25 cellular contexts compared by ENCODE assay signal in genomic region chr14:103894034-103894722, GRCh38. TPM values are rescaled to one million over a fixed set of nuclear protein-coding genes. Genes with fewer than 3 reads are reported as not detected.
DNase-seq lines count a peak whose midpoint lies in the region; ATAC-seq, FAIRE-seq and TF ChIP-seq lines count a peak whose summit lies in the region.
"Had no signal": no experiment of that assay in that cellular context is flagged by ENCODE, and none has a peak within 500 bp of the region (broad histone marks: within the 10 kb centered on the region; RNA-seq: fewer than 3 reads in every experiment).

No MANE protein-coding gene starts in this region.

- H3K36me3 ChIP-seq in kidney (ENCODE audit: control insufficient read depth in 1 of 2, insufficient read depth in 2 of 2, low read length in 2 of 2) = no peaks in the 10 kb centered on the region
- H3K36me3 ChIP-seq in mucosa of stomach (ENCODE audit: control insufficient read depth, insufficient read depth, low read length) = no peaks in the 10 kb centered on the region
- H3K36me3 ChIP-seq in transverse colon = no peaks in the 10 kb centered on the region
- H3K36me3 ChIP-seq: BE2C had no signal

- no peak for TF ChIP-seq EP300 in transverse colon (IDR thresholded peaks at IDR 0.05; ENCODE audit: low read depth)

- intact Hi-C loops in Right ventricle myocardium inferior (cut with DNase I) = no loop called here
- intact Hi-C loops in left ventricle myocardium superior (cut with micrococcal nuclease) = no loop called here
- intact Hi-C loops in kidney (cut with DNase I) = no loop called here
- intact Hi-C loops in transverse colon (cut with DNase I; ENCODE audit: low total_unique reads) = no loop called here
- intact Hi-C loops in activated CD4-positive, alpha-beta T cell treated with anti-CD3 and anti-CD28 coated beads, Interleukin-2, amount 10 ng/mL, durations not matched to agents 24 days and 14 days (cut with micrococcal nuclease) = no loop called here

- no peak overlapping the region for H3K27ac ChIP-seq in kidney (ENCODE audit: low read depth in 2 of 2, low read length in 2 of 2)
- H3K27ac ChIP-seq in transverse colon = peak overlapping the region; percentile 42 to 67 (median 60)

- no peak overlapping the region for H3K4me3 ChIP-seq in kidney (ENCODE audit: low read length in 2 of 2)
- H3K4me3 ChIP-seq in mucosa of stomach (ENCODE audit: low read length) = no peak overlapping the region
- H3K4me3 ChIP-seq in transverse colon = no peak overlapping the region

- no peak for TF ChIP-seq CTCF in kidney (IDR thresholded peaks at IDR 0.05; ENCODE audit: borderline replicate concordance, extremely low read depth, insufficient read depth)
- TF ChIP-seq CTCF in transverse colon (IDR thresholded peaks at IDR 0.05) = no peak

- H3K27me3 ChIP-seq in mucosa of stomach (ENCODE audit: control insufficient read depth, insufficient read depth, low read length) = no peaks in the 10 kb centered on the region
- H3K27me3 ChIP-seq in transverse colon = no peaks in the 10 kb centered on the region
- H3K27me3 ChIP-seq: BE2C had no signal

- peak; percentile 56 for DNase-seq in Right ventricle myocardium inferior (ENCODE audit: missing footprints)
- DNase-seq in left ventricle myocardium superior = no peak
- peak; percentile 90 for DNase-seq in kidney
- DNase-seq in transverse colon = no peak
- no peak for DNase-seq in cortex of kidney (lab: John Stamatoyannopoulos, UW)
- no peak for DNase-seq in activated CD4-positive, alpha-beta T cell treated with anti-CD3 and anti-CD28 coated beads, Interleukin-2, amount 10 ng/mL, durations not matched to agents 24 days and 14 days
- no peak for DNase-seq in effector CD8-positive, alpha-beta T cell (lab: John Stamatoyannopoulos, UW)
- DNase-seq: 8988T; BE2C; CD8-positive, alpha-beta T cell; DND-41; GDM1; GOT3; HFFc6; NCI-H1048; NCI-H1436 treated with DMSO at 0.1 percent for 48 hours; NCI-H2029 treated with DMSO at 0.1 percent for 48 hours; NCI-H2171 treated with DMSO at 0.1 percent for 48 hours; NCI-H446 treated with DMSO at 0.1 percent for 48 hours; NCI-H748 treated with DMSO at 0.1 percent for 48 hours; OCI-M1; RPMI8226 had no signal

- H3K9ac ChIP-seq in kidney (ENCODE audit: low read length in 2 of 2) (no peak overlapping the region), mucosa of stomach (ENCODE audit: low read length) (peak overlapping the region; percentile 13)

- ATAC-seq in Right ventricle myocardium inferior = no peak
- ATAC-seq in left ventricle myocardium superior = no peak
- ATAC-seq: CD8-positive, alpha-beta T cell had no signal

- in situ Hi-C loops in transverse colon (cut with MboI; ENCODE audit: low pct_ligation_motif_present in 1 of 4, low pct_unique_long_range_greater_than_20kb in 1 of 4, low sequenced_read_pairs in 3 of 4) = no loop called here

- H3K36me3 Mint-ChIP-seq in activated CD4-positive, alpha-beta T cell treated with anti-CD3 and anti-CD28 coated beads, Interleukin-2, amount 10 ng/mL, durations not matched to agents 24 days and 14 days (ENCODE audit: low read depth) = no peaks in the 10 kb centered on the region
- H3K36me3 Mint-ChIP-seq: CD8-positive, alpha-beta T cell had no signal

- H3K9me3 ChIP-seq in kidney (ENCODE audit: control insufficient read depth in 1 of 2, low read length in 2 of 2) (no peaks in the 10 kb centered on the region), mucosa of stomach (ENCODE audit: control insufficient read depth, low read length) (no peaks in the 10 kb centered on the region), transverse colon (no peaks in the 10 kb centered on the region)
- H3K9me3 ChIP-seq: BE2C had no signal

- no peak for FAIRE-seq in kidney (lab: Jason Lieb, UNC)
- FAIRE-seq: GM12891 had no signal

- H3K4me1 Mint-ChIP-seq in activated CD4-positive, alpha-beta T cell treated with anti-CD3 and anti-CD28 coated beads, Interleukin-2, amount 10 ng/mL, durations not matched to agents 24 days and 14 days = no peaks in the 10 kb centered on the region

- 53% methylated on average over 23 of the region's 26 CpGs; no CpG with 5 or more reads in 1 of the 2 donors for WGBS in transverse colon (ENCODE audit: low coverage in 1 of 2), 2 donors

- TF ChIP-seq POLR2A in transverse colon (IDR thresholded peaks at IDR 0.05) = no peak

- H3K9me3 Mint-ChIP-seq in activated CD4-positive, alpha-beta T cell treated with anti-CD3 and anti-CD28 coated beads, Interleukin-2, amount 10 ng/mL, durations not matched to agents 24 days and 14 days = no peaks in the 10 kb centered on the region
- H3K9me3 Mint-ChIP-seq: CD8-positive, alpha-beta T cell had no signal

- no peak overlapping the region for H3K27ac Mint-ChIP-seq in activated CD4-positive, alpha-beta T cell treated with anti-CD3 and anti-CD28 coated beads, Interleukin-2, amount 10 ng/mL, durations not matched to agents 24 days and 14 days
- H3K27ac Mint-ChIP-seq: CD8-positive, alpha-beta T cell; HFFc6 had no signal

- no peaks in the 10 kb centered on the region for H3K27me3 Mint-ChIP-seq in activated CD4-positive, alpha-beta T cell treated with anti-CD3 and anti-CD28 coated beads, Interleukin-2, amount 10 ng/mL, durations not matched to agents 24 days and 14 days

- peaks cover 21 to 35% of the 10 kb centered on the region in 2 donors for H3K4me1 ChIP-seq in kidney (ENCODE audit: control insufficient read depth in 1 of 2, insufficient read depth in 1 of 2, low read depth in 1 of 2, low read length in 2 of 2)
- H3K4me1 ChIP-seq in mucosa of stomach (ENCODE audit: control insufficient read depth, insufficient read depth, low read length) = peaks cover 79% of the 10 kb centered on the region
- H3K4me1 ChIP-seq in transverse colon = peaks cover 22 to 73% (median 52%) of the 10 kb centered on the region in 4 donors

- no peak overlapping the region for H3K4me3 Mint-ChIP-seq in activated CD4-positive, alpha-beta T cell treated with anti-CD3 and anti-CD28 coated beads, Interleukin-2, amount 10 ng/mL, durations not matched to agents 24 days and 14 days
- H3K4me3 Mint-ChIP-seq: CD8-positive, alpha-beta T cell; HFFc6 had no signal

RNA-seq across cellular contexts. Expression of gene TDRD9, which starts 34.1 kb away (rescaled TPM):
- 2.5 TPM for total RNA-seq in Right ventricle myocardium inferior
- total RNA-seq in left ventricle myocardium superior = 2.2 TPM
- total RNA-seq in kidney = 6.6 TPM
- 1.6 TPM for polyA plus RNA-seq in kidney (ENCODE audit: insufficient read depth, low read depth, low replicate concordance)
- total RNA-seq in transverse colon = under 1 TPM in 2 of 4 donors, not detected in 2; 0.55 to 0.79 TPM
- 0.12 and 0.19 TPM in 2 replicates for total RNA-seq in activated CD4-positive, alpha-beta T cell treated with anti-CD3 and anti-CD28 coated beads, Interleukin-2, amount 10 ng/mL, durations not matched to agents 24 days and 14 days
- total RNA-seq: HFFc6 had no signal

RNA-seq across cellular contexts. Expression of gene PPP1R13B, which starts 46.8 kb away (rescaled TPM):
- total RNA-seq in Right ventricle myocardium inferior (101 TPM), left ventricle myocardium superior (107 TPM), kidney (69.4 TPM), transverse colon (100 to 1,000 TPM in 1 of 4 donors, 10 to 100 TPM in 3; 31.0 to 109 (median 42.0) TPM)
- polyA plus RNA-seq in kidney (ENCODE audit: insufficient read depth, low read depth, low replicate concordance) = 15.1 TPM
- 8.6 and 8.8 TPM in 2 replicates for total RNA-seq in activated CD4-positive, alpha-beta T cell treated with anti-CD3 and anti-CD28 coated beads, Interleukin-2, amount 10 ng/mL, durations not matched to agents 24 days and 14 days

RNA-seq across cellular contexts. Expression of gene RD3L, which starts 48.2 kb away (rescaled TPM):
- total RNA-seq in Right ventricle myocardium inferior = 25.1 TPM
- 29.8 TPM for total RNA-seq in left ventricle myocardium superior
- total RNA-seq in kidney = not detected
- not detected for polyA plus RNA-seq in kidney (ENCODE audit: insufficient read depth, low read depth, low replicate concordance)
- total RNA-seq in transverse colon = not detected
- total RNA-seq in activated CD4-positive, alpha-beta T cell treated with anti-CD3 and anti-CD28 coated beads, Interleukin-2, amount 10 ng/mL, durations not matched to agents 24 days and 14 days = not detected in 2 replicates
- total RNA-seq: CD8-positive, alpha-beta T cell; HFFc6; MCF 10A had no signal

Comparison
In these comparisons a context has a peak if more than half of its experiments do, and no peak if none do; other contexts are left out.
1. DNase-seq: peak in Right ventricle myocardium inferior (single experiment) and kidney (single experiment); none in left ventricle myocardium superior (single experiment), transverse colon (single experiment), cortex of kidney (single experiment), activated CD4-positive, alpha-beta T cell treated with anti-CD3 and anti-CD28 coated beads, Interleukin-2, amount 10 ng/mL, durations not matched to agents 24 days and 14 days (single experiment) and effector CD8-positive, alpha-beta T cell (single experiment).
2. H3K27ac ChIP-seq: peak in transverse colon (4 of 4); none in kidney (0 of 2).
3. RNA of gene RD3L, which starts 48.2 kb away (total RNA-seq): 29.8 TPM in left ventricle myocardium superior (single experiment) and 25.1 TPM in Right ventricle myocardium inferior (single experiment); not detected in kidney (single experiment), not detected in transverse colon and not detected in activated CD4-positive, alpha-beta T cell treated with anti-CD3 and anti-CD28 coated beads, Interleukin-2, amount 10 ng/mL, durations not matched to agents 24 days and 14 days; every median in the first group is over 10 times any median in the second.